In genomic region chrX:46333550-46333949, GRCh38 we compare ENCODE assay signal across 27 cellular contexts.
DNase-seq lines count a peak whose midpoint lies in the region; ATAC-seq and TF ChIP-seq lines count a peak whose summit lies in the region.
"Had no signal": no experiment of that assay in that cellular context is flagged by ENCODE, and none has a peak within 500 bp of the region (broad histone marks: within the 10 kb centered on the region; RNA-seq: fewer than 3 reads in every experiment).

No MANE protein-coding gene starts in this region.

- H3K36me3 Mint-ChIP-seq in MCF 10A (ENCODE audit: insufficient read depth, unreplicated experiment) = no peaks in the 10 kb centered on the region
- H3K36me3 Mint-ChIP-seq: T-cell had no signal

- peaks cover 12% of the 10 kb centered on the region for H3K9me3 Mint-ChIP-seq in MCF 10A (ENCODE audit: unreplicated experiment)
- H3K9me3 Mint-ChIP-seq: activated CD8-positive, alpha-beta T cell treated with anti-CD3 and anti-CD28 coated beads for 36 hours; T-cell had no signal

- no peak for TF ChIP-seq EP300 in transverse colon (IDR thresholded peaks at IDR 0.05; ENCODE audit: low read depth)

- ATAC-seq in RWPE2 (ENCODE audit: low read depth) (peak; percentile 66), foreskin keratinocyte (peak; percentile 90), GM21515 (IDR thresholded peaks at IDR 0.05; ENCODE audit: unreplicated experiment) (no peak)
- ATAC-seq: activated CD8-positive, alpha-beta T cell treated with anti-CD3 and anti-CD28 coated beads for 36 hours; lower lobe of right lung; T-cell had no signal

- H3K4me3 Mint-ChIP-seq in MCF 10A (ENCODE audit: unreplicated experiment) = no peak overlapping the region
- H3K4me3 Mint-ChIP-seq: activated CD8-positive, alpha-beta T cell treated with anti-CD3 and anti-CD28 coated beads for 36 hours; activated T-cell treated with anti-CD3 and anti-CD28 coated beads, Interleukin-2, amount 50 U/mL, for 24 hours; B cell; T-cell had no signal

- peaks cover 0 to 21% of the 10 kb centered on the region in 2 donors for H3K27me3 ChIP-seq in breast epithelium
- no peaks in the 10 kb centered on the region for H3K27me3 ChIP-seq in RWPE2 (ENCODE audit: insufficient read depth, poor library complexity, severe bottlenecking)
- H3K27me3 ChIP-seq in foreskin keratinocyte = no peaks in the 10 kb centered on the region
- H3K27me3 ChIP-seq in transverse colon = no peaks in the 10 kb centered on the region

- H3K36me3 ChIP-seq in breast epithelium = no peaks in the 10 kb centered on the region
- H3K36me3 ChIP-seq in RWPE2 (ENCODE audit: low read depth) = no peaks in the 10 kb centered on the region
- no peaks in the 10 kb centered on the region for H3K36me3 ChIP-seq in transverse colon
- H3K36me3 ChIP-seq: lower lobe of right lung had no signal

- intact Hi-C loops in MCF 10A (cut with micrococcal nuclease) = no loop called here
- intact Hi-C loops in breast epithelium (cut with DNase I; ENCODE audit: low total_unique reads) = no loop called here
- intact Hi-C loops in transverse colon (cut with DNase I; ENCODE audit: low total_unique reads) = no loop called here

- TF ChIP-seq POLR2A in breast epithelium (IDR thresholded peaks at IDR 0.05) (no peak), transverse colon (IDR thresholded peaks at IDR 0.05) (no peak)

- H3K9me3 ChIP-seq in breast epithelium (peaks cover 0 to 4% of the 10 kb centered on the region in 2 donors), RWPE2 (ENCODE audit: severe bottlenecking) (no peaks in the 10 kb centered on the region), transverse colon (no peaks in the 10 kb centered on the region)
- H3K9me3 ChIP-seq: lower lobe of right lung had no signal

- no TSS peak for BruUV-seq in MCF 10A (replicated peaks; lab: Mats Ljungman, UMichigan)

- H3K4me1 ChIP-seq in breast epithelium (no peaks in the 10 kb centered on the region), RWPE2 (ENCODE audit: insufficient read depth, poor library complexity, severe bottlenecking) (peaks cover 13% of the 10 kb centered on the region), foreskin keratinocyte (peaks cover 23% of the 10 kb centered on the region), transverse colon (no peaks in the 10 kb centered on the region)
- H3K4me1 ChIP-seq: lower lobe of right lung had no signal

- in situ Hi-C loops in transverse colon (cut with MboI; ENCODE audit: low pct_ligation_motif_present in 1 of 4, low pct_unique_long_range_greater_than_20kb in 1 of 4, low sequenced_read_pairs in 3 of 4) = no loop called here

- no peak overlapping the region for H3K4me3 ChIP-seq in breast epithelium
- no peak overlapping the region for H3K4me3 ChIP-seq in RWPE2 (ENCODE audit: severe bottlenecking)
- no peak overlapping the region for H3K4me3 ChIP-seq in transverse colon
- H3K4me3 ChIP-seq: GM23248, lower lobe of right lung had no signal

- TF ChIP-seq CTCF in MCF 10A (IDR thresholded peaks at IDR 0.05; ENCODE audit: unreplicated experiment) (no peak), breast epithelium (IDR thresholded peaks at IDR 0.05) (no peak), RWPE2 (IDR thresholded peaks at IDR 0.05; ENCODE audit: poor library complexity, severe bottlenecking) (no peak), foreskin keratinocyte (conservative IDR thresholded peaks at IDR 0.05) (no peak), transverse colon (IDR thresholded peaks at IDR 0.05) (no peak)

- 71% methylated on average over 5 of the region's 5 CpGs; no CpG with 5 or more reads in 1 of the 2 donors for WGBS in transverse colon (ENCODE audit: low coverage in 1 of 2), 2 donors

- H3K27me3 Mint-ChIP-seq in MCF 10A (ENCODE audit: insufficient read depth, unreplicated experiment) = peaks cover 66% of the 10 kb centered on the region
- H3K27me3 Mint-ChIP-seq: activated CD8-positive, alpha-beta T cell treated with anti-CD3 and anti-CD28 coated beads for 36 hours had no signal

- CTCF ChIA-PET in MCF 10A (lab: Yijun Ruan, JAX) = interaction anchor here (0.6 kb wide), 1 partner anchor 51 kb away, joined by 3 read pairs; no protein-coding TSS in a partner anchor

- DNase-seq in MCF 10A (ENCODE audit: unreplicated experiment) = peak; percentile 55
- DNase-seq in breast epithelium (ENCODE audit: low spot score in 2 of 2) = no peak
- DNase-seq in RWPE2 (ENCODE audit: low spot score) = peak; percentile 64
- DNase-seq in foreskin keratinocyte = peak; percentile 87 to 92
- peak; percentile 15 for DNase-seq in transverse colon
- no peak for DNase-seq in activated gamma-delta T cell (lab: John Stamatoyannopoulos, UW)
- DNase-seq in GM19240 (ENCODE audit: insufficient read length, low spot score) = no peak
- DNase-seq: activated CD4-positive, CD25-positive, alpha-beta regulatory T cell treated with anti-CD3 and anti-CD28 coated beads, Interleukin-2, amount 50 U/mL, for 72 hours; activated CD8-positive, alpha-beta T cell treated with anti-CD3 and anti-CD28 coated beads for 36 hours; activated naive CD4-positive, alpha-beta T cell treated with Interleukin-2 at 50 U/mL for 16 hours; activated T-cell treated with anti-CD3 and anti-CD28 coated beads, Interleukin-2, amount 50 U/mL, for 24 hours; amygdala; caudate nucleus; DMS79 treated with DMSO at 0.1 percent for 48 hours; foreskin melanocyte; GM23248; hippocampal formation; lower lobe of right lung; NCI-H1436 treated with DMSO at 0.1 percent for 48 hours; NCI-H748 treated with DMSO at 0.1 percent for 48 hours; SIG-M5; stimulated activated CD4-positive, alpha-beta T cell treated with anti-CD3 and anti-CD28 coated beads, Interleukin-2, amount 100 ng/mL, for 48 hours; stimulated activated naive CD4-positive, alpha-beta T cell; T-cell had no signal

- H3K27ac Mint-ChIP-seq in MCF 10A (ENCODE audit: low read depth, unreplicated experiment) = no peak overlapping the region
- H3K27ac Mint-ChIP-seq: activated CD8-positive, alpha-beta T cell treated with anti-CD3 and anti-CD28 coated beads for 36 hours; activated T-cell treated with anti-CD3 and anti-CD28 coated beads, Interleukin-2, amount 50 U/mL, for 24 hours; B cell had no signal

- H3K4me1 Mint-ChIP-seq in MCF 10A (ENCODE audit: insufficient read depth, unreplicated experiment) = no peaks in the 10 kb centered on the region
- H3K4me1 Mint-ChIP-seq: B cell had no signal

- POLR2A ChIA-PET in MCF 10A (lab: Yijun Ruan, JAX) = interaction anchor here (0.7 to 0.8 kb wide), 2 partner anchors 53 to 483 kb away, joined by 3 to 4 read pairs; no protein-coding TSS in a partner anchor

- H3K27ac ChIP-seq in breast epithelium = no peak overlapping the region
- peak overlapping the region; percentile 84 for H3K27ac ChIP-seq in RWPE2 (ENCODE audit: poor library complexity, severe bottlenecking)
- peak overlapping the region; percentile 95 for H3K27ac ChIP-seq in foreskin keratinocyte
- H3K27ac ChIP-seq in transverse colon = no peak overlapping the region
- H3K27ac ChIP-seq: 22Rv1, GM23248, lower lobe of right lung had no signal

Comparison
In these comparisons a context has a peak if more than half of its experiments do, and no peak if none do; other contexts are left out.
1. DNase-seq: peak in MCF 10A (single experiment), RWPE2 (single experiment), foreskin keratinocyte (2 of 2) and transverse colon (single experiment); none in breast epithelium (0 of 2), activated gamma-delta T cell (single experiment) and GM19240 (single experiment).
2. H3K27ac ChIP-seq: peak in RWPE2 (single experiment) and foreskin keratinocyte (single experiment); none in breast epithelium (0 of 2) and transverse colon (0 of 4).